1 cellular context compared by ENCODE assay signal in the genomic region with DNA sequence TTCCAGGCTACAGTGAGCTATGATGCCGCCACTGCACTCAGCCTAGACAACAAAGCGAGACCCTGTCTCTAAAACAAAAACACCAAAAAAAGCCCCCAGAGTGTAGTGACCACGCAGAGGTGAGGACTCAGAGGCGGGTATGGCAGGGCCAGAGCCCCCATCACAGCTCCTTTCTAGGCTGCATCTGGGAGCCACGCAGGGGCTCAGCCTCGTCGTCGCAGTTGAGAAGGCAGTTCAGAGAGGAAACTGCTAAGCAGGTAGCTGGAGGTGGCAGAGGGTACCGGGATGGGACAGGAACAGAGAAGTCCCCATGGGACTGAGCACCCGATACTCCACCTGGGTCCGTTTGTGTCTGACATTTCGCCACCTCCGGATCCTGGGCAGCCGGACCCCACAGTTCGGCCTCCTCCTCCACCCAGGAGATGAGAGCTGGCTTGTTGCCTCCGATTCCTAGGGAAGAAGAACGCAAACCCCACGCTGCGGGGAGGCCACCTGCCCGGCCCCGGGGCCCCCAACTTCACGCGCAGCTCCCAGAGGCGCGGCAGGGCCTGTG.
TF ChIP-seq lines count a peak whose summit lies in the region.

No MANE protein-coding gene starts in this region.

TF ChIP-seq in SK-N-SH treated with all-trans-retinoic acid at 6 μM for 48 hours, 23 proteins besides CTCF, POLR2A, EP300 and RAD21 (continued from another document):
- TF ChIP-seq, protein P1, sequence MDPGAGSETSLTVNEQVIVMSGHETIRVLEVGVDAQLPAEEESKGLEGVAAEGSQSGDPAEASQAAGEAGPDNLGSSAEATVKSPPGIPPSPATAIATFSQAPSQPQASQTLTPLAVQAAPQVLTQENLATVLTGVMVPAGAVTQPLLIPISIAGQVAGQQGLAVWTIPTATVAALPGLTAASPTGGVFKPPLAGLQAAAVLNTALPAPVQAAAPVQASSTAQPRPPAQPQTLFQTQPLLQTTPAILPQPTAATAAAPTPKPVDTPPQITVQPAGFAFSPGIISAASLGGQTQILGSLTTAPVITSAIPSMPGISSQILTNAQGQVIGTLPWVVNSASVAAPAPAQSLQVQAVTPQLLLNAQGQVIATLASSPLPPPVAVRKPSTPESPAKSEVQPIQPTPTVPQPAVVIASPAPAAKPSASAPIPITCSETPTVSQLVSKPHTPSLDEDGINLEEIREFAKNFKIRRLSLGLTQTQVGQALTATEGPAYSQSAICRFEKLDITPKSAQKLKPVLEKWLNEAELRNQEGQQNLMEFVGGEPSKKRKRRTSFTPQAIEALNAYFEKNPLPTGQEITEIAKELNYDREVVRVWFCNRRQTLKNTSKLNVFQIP (CRISPR knock-in tag; IDR thresholded peaks at IDR 0.05; ENCODE audit: borderline replicate concordance, low read depth) = no peak
- no peak for TF ChIP-seq ESRRG (CRISPR knock-in tag; IDR thresholded peaks at IDR 0.05)
- no peak for TF ChIP-seq BACH2 (CRISPR knock-in tag; IDR thresholded peaks at IDR 0.05; ENCODE audit: borderline replicate concordance)
- no peak for TF ChIP-seq ZFP30 (CRISPR knock-in tag; IDR thresholded peaks at IDR 0.05)
- TF ChIP-seq SNAI2 (CRISPR knock-in tag; IDR thresholded peaks at IDR 0.05) = no peak
- TF ChIP-seq TCF4 (CRISPR knock-in tag; IDR thresholded peaks at IDR 0.05; ENCODE audit: borderline replicate concordance) = no peak
- TF ChIP-seq ZC3H10 (CRISPR knock-in tag; IDR thresholded peaks at IDR 0.05) = no peak
